In the genomic region with DNA sequence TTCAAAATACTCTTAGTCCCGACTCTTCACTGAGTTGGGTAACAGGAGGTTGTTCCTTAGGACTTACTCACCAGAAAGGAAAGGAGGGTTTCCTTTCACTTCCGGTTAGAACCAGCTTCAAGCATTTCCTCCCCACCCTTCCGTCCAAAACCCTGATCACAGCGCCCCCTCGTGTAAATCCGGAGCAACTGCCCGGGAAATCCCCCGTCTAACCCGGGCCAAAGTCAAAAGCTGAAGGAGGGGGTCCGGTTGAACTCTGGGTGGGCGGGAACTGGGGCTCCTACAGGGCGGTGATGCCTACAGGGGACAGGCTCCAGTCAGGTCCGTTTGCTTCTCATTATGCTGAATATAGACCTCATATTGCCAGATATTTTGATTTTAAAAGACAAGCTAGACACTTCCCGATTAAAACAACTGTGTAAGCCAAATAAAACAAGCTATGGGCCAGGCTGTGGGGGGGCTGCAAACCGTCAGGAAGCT, we compare ENCODE assay signal across 8 cellular contexts. TPM values are rescaled to one million over a fixed set of nuclear protein-coding genes. Genes with fewer than 3 reads are reported as not detected.
DNase-seq lines count a peak whose midpoint lies in the region; ATAC-seq lines count a peak whose summit lies in the region.

No MANE protein-coding gene starts in this region.

- H3K4me3 Mint-ChIP-seq in activated CD4-positive, alpha-beta memory T cell treated with anti-CD3 and anti-CD28 coated beads, Interleukin-2, amount 10 ng/mL, durations not matched to agents 7 days and 5 days: no peak overlapping the region

- H3K27ac ChIP-seq in effector memory CD4-positive, alpha-beta T cell (ENCODE audit: insufficient read depth, low read length, poor library complexity, severe bottlenecking): no peak overlapping the region

- H3K4me3 ChIP-seq in effector memory CD4-positive, alpha-beta T cell (ENCODE audit: insufficient read depth, low read depth, low read length, poor library complexity, severe bottlenecking): peak overlapping the region; percentile 8

- no peaks in the 10 kb centered on the region for H3K36me3 ChIP-seq in effector memory CD4-positive, alpha-beta T cell (ENCODE audit: control insufficient read depth, insufficient read depth, low read length)

- CTCF ChIA-PET in activated CD4-positive, alpha-beta memory T cell treated with anti-CD3 and anti-CD28 coated beads, Interleukin-2, amount 10 ng/mL, durations not matched to agents 7 days and 5 days (lab: Charles Lee): interaction anchor here (0.5 to 3.8 kb wide), 42 partner anchors 9 to 763 kb away, joined by 3 to 43 read pairs (median 4); a partner anchor contains a TSS

- H3K9me3 ChIP-seq in effector memory CD4-positive, alpha-beta T cell (ENCODE audit: control insufficient read depth, low read length): no peaks in the 10 kb centered on the region

- H3K27ac Mint-ChIP-seq in activated CD4-positive, alpha-beta memory T cell treated with anti-CD3 and anti-CD28 coated beads, Interleukin-2, amount 10 ng/mL, durations not matched to agents 7 days and 5 days: no peak overlapping the region

- no peaks in the 10 kb centered on the region for H3K9me3 Mint-ChIP-seq in activated CD4-positive, alpha-beta memory T cell treated with anti-CD3 and anti-CD28 coated beads, Interleukin-2, amount 10 ng/mL, durations not matched to agents 7 days and 5 days

- POLR2A ChIA-PET in activated CD4-positive, alpha-beta memory T cell treated with anti-CD3 and anti-CD28 coated beads, Interleukin-2, amount 10 ng/mL, durations not matched to agents 7 days and 5 days (lab: Charles Lee): interaction anchor here (0.6 to 1.3 kb wide), 2 partner anchors 52 to 53 kb away, joined by 3 read pairs; no protein-coding TSS in a partner anchor

- no peaks in the 10 kb centered on the region for H3K27me3 ChIP-seq in effector memory CD4-positive, alpha-beta T cell (replicated peaks; ENCODE audit: control insufficient read depth, insufficient read depth, low read length, poor library complexity, severe bottlenecking)

- H3K36me3 Mint-ChIP-seq in activated CD4-positive, alpha-beta memory T cell treated with anti-CD3 and anti-CD28 coated beads, Interleukin-2, amount 10 ng/mL, durations not matched to agents 7 days and 5 days (ENCODE audit: low read depth): no peaks in the 10 kb centered on the region

- peaks cover 4% of the 10 kb centered on the region for H3K4me1 ChIP-seq in effector memory CD4-positive, alpha-beta T cell (ENCODE audit: control insufficient read depth, insufficient read depth, low read length, poor library complexity, severe bottlenecking)

- H3K4me1 Mint-ChIP-seq in activated CD4-positive, alpha-beta memory T cell treated with anti-CD3 and anti-CD28 coated beads, Interleukin-2, amount 10 ng/mL, durations not matched to agents 7 days and 5 days: peaks cover 20% of the 10 kb centered on the region

- ATAC-seq in GM19397 (IDR thresholded peaks at IDR 0.05; ENCODE audit: unreplicated experiment): peak; percentile 89
- peak; percentile 91 for ATAC-seq in HG03520 (IDR thresholded peaks at IDR 0.05; ENCODE audit: unreplicated experiment)

- peaks cover 6% of the 10 kb centered on the region for H3K27me3 Mint-ChIP-seq in activated CD4-positive, alpha-beta memory T cell treated with anti-CD3 and anti-CD28 coated beads, Interleukin-2, amount 10 ng/mL, durations not matched to agents 7 days and 5 days

- DNase-seq in CD1c-positive myeloid dendritic cell (ENCODE audit: extremely low spot score) (peak; percentile 92), NCI-H82 (lab: John Stamatoyannopoulos, UW) (peak; percentile 89), midbrain (lab: John Stamatoyannopoulos, UW) (peak; percentile 75)
- DNase-seq in activated CD4-positive, alpha-beta memory T cell treated with anti-CD3 and anti-CD28 coated beads, Interleukin-2, amount 10 ng/mL, durations not matched to agents 7 days and 5 days: peak; percentile 82
- peak; percentile 57 to 71 (median 60) for DNase-seq in effector memory CD4-positive, alpha-beta T cell
- DNase-seq in stimulated activated CD8-positive, alpha-beta memory T cell treated with anti-CD3 and anti-CD28 coated beads, Interleukin-15, amount 100 ng/mL, for 4 hours (ENCODE audit: low read depth in 2 of 2): peak; percentile 41 to 59

RNA-seq across cellular contexts. Expression of a gene that starts 15.0 kb away (rescaled TPM):
- not detected for total RNA-seq in activated CD4-positive, alpha-beta memory T cell treated with anti-CD3 and anti-CD28 coated beads, Interleukin-2, amount 10 ng/mL, durations not matched to agents 7 days and 5 days

RNA-seq across cellular contexts. Expression of a gene that starts 43.0 kb away (rescaled TPM):
- total RNA-seq in activated CD4-positive, alpha-beta memory T cell treated with anti-CD3 and anti-CD28 coated beads, Interleukin-2, amount 10 ng/mL, durations not matched to agents 7 days and 5 days: 1 to 10 TPM; 1.2 to 1.5 TPM

RNA-seq across cellular contexts. Expression of a gene that starts 53.6 kb away (rescaled TPM):
- not detected for total RNA-seq in activated CD4-positive, alpha-beta memory T cell treated with anti-CD3 and anti-CD28 coated beads, Interleukin-2, amount 10 ng/mL, durations not matched to agents 7 days and 5 days
